Comparison of ENCODE assay signal across 19 cellular contexts in genomic region chr5:40475546-40475945, GRCh38.
"Had no signal": no experiment of that assay in that cellular context is flagged by ENCODE, and none has a peak within 500 bp of the region (broad histone marks: within the 10 kb centered on the region; RNA-seq: fewer than 3 reads in every experiment).

No MANE protein-coding gene starts in this region.

- ATAC-seq: activated T-cell treated with anti-CD3 and anti-CD28 coated beads, Interleukin-2, amount 50 U/mL, for 72 hours; esophagus mucosa; left colon; lower lobe of right lung; natural killer cell; sciatic nerve; stimulated activated naive B cell treated with anti-CD40 and anti-IgM and Interleukin-4, amounts not matched to agents 10 μg/mL and 1 μg/mL and 100 μg/mL, for 72 hours had no signal

- H3K27me3 ChIP-seq: neutrophil, spleen had no signal

- H2AFZ ChIP-seq: parathyroid adenoma had no signal

- H3K36me3 ChIP-seq: lower lobe of right lung, neutrophil, spleen had no signal

- H3K4me3 ChIP-seq: lower lobe of right lung, spleen had no signal

- H3K27ac ChIP-seq: lower lobe of right lung, neutrophil, parathyroid adenoma, spleen, VCaP had no signal

- DNase-seq: activated CD4-positive, CD25-positive, alpha-beta regulatory T cell treated with anti-CD3 and anti-CD28 coated beads, Interleukin-2, amount 50 U/mL, for 72 hours; activated effector memory CD4-positive, alpha-beta T cell treated with anti-CD3 and anti-CD28 coated beads, Interleukin-2, amount 50 U/mL, for 16 hours; activated naive CD4-positive, alpha-beta T cell treated with anti-CD3 and anti-CD28 coated beads, Interleukin-2, amount 50 U/mL, for 16 hours; activated T-cell treated with anti-CD3 and anti-CD28 coated beads, Interleukin-2, amount 50 U/mL, for 72 hours; effector CD4-positive, alpha-beta T cell; foreskin melanocyte; glutamatergic neuron; hippocampal formation; islet precursor cell; left colon; lower lobe of right lung; natural killer cell; spleen; stimulated activated naive B cell treated with anti-CD40 and anti-IgM and Interleukin-4, amounts not matched to agents 10 μg/mL and 1 μg/mL and 100 μg/mL, for 72 hours had no signal

- H3K79me2 ChIP-seq: parathyroid adenoma had no signal

- H3K4me1 ChIP-seq: lower lobe of right lung, parathyroid adenoma, spleen had no signal

- H3K9me3 ChIP-seq: lower lobe of right lung, neutrophil, spleen had no signal

- H3K9ac ChIP-seq: parathyroid adenoma had no signal
